Comparison of ENCODE assay signal across 11 cellular contexts in the genomic region with DNA sequence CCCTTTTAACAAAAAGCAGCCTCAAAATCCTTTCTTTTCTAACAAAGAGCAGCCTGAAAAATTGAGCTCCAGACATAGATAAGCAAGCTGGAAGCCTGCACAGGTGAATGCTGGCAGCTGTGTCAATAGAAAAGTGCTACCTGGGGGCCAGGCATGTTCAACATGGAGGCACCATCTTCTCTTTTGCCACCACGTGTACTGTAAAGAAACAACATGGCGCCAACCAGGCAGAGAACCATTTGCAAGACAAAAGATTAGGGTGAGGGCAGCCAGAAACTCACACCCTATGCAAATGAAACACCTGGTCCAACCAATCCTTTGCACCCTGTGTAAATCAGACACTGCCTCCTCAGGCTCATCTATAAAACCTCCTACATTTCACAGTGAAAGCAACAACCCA.
"Had no signal": no experiment of that assay in that cellular context is flagged by ENCODE, and none has a peak within 500 bp of the region (broad histone marks: within the 10 kb centered on the region; RNA-seq: fewer than 3 reads in every experiment).

No MANE protein-coding gene starts in this region.

- H3K27ac ChIP-seq: gastroesophageal sphincter, left ventricle myocardium inferior, upper lobe of left lung had no signal

- H3K36me3 ChIP-seq: gastroesophageal sphincter, left ventricle myocardium inferior, upper lobe of left lung had no signal

- DNase-seq: activated naive CD4-positive, alpha-beta T cell treated with anti-CD3 and anti-CD28 coated beads, Interleukin-2, amount 50 U/mL, for 16 hours; activated T-cell treated with anti-CD3 and anti-CD28 coated beads, Interleukin-2, amount 50 U/mL, for 1 hour; cortex of kidney; effector CD8-positive, alpha-beta T cell; left ventricle myocardium inferior; mesendoderm; nephron progenitor cell; stimulated activated CD4-positive, alpha-beta T cell treated with anti-CD3 and anti-CD28 coated beads, Interleukin-4, amount 100 ng/mL, for 24 hours; upper lobe of left lung had no signal

- ATAC-seq: gastroesophageal sphincter had no signal

- H3K4me3 ChIP-seq: gastroesophageal sphincter, left ventricle myocardium inferior, upper lobe of left lung had no signal

- FAIRE-seq: keratinocyte had no signal

- H3K27me3 ChIP-seq: gastroesophageal sphincter, upper lobe of left lung had no signal

- H3K9me3 ChIP-seq: gastroesophageal sphincter, left ventricle myocardium inferior, upper lobe of left lung had no signal
